ENCODE assay signal across 18 cellular contexts in the genomic region with DNA sequence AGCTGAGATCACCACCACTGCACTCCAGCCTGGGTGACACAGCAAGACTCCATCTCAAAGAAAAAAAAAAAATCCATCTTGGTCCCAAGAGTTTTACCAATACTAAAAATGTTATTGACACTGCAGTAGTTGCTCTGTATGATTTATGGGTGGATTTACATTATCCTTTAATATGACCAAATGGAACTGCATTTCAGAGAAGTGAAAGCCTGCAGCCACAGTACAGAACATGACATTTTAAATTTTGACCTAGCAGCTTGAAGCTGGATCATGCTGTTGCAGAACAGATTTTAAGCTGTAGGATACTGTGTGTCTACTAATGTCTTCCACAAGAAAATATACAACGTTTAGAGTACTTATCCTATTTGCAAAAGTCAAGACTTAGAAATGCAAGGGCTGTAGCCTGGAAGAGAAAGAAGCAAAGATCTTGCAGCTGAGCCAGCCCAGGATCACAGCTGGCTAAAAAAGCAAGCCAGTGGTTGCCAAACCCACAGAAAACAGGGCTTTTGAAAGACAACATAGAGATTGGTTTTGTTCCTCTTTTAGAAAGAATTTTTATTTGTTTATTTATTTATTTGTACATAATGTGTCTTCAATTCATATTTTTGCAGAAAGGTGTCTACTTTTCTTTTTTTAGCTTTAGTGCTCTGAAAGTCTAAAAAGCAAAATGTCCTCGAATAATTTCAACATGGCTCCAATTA. TPM values are rescaled to one million over a fixed set of nuclear protein-coding genes. Genes with fewer than 3 reads are reported as not detected.
DNase-seq lines count a peak whose midpoint lies in the region; ATAC-seq and TF ChIP-seq lines count a peak whose summit lies in the region.
"Had no signal": no experiment of that assay in that cellular context is flagged by ENCODE, and none has a peak within 500 bp of the region (broad histone marks: within the 10 kb centered on the region; RNA-seq: fewer than 3 reads in every experiment).

No MANE protein-coding gene starts in this region.

- H3K36me3 ChIP-seq in osteoblast (ENCODE audit: insufficient read depth, low read length): no peaks in the 10 kb centered on the region
- H3K36me3 ChIP-seq in OCI-LY7 (ENCODE audit: insufficient read depth, low read length): no peaks in the 10 kb centered on the region
- H3K36me3 ChIP-seq: vagina had no signal

- no peak overlapping the region for H2AFZ ChIP-seq in osteoblast (ENCODE audit: low read length)
- H2AFZ ChIP-seq in OCI-LY7 (ENCODE audit: low read length): no peak overlapping the region

- no peaks in the 10 kb centered on the region for H3K27me3 Mint-ChIP-seq in activated B cell treated with CpG ODN at 0.5 μM for 24 hours
- H3K27me3 Mint-ChIP-seq in activated T-helper 17 cell treated with anti-CD3 and anti-CD28 coated beads, Interleukin-2, amount 50 U/mL, for 72 hours: peaks cover 24% of the 10 kb centered on the region

- intact Hi-C loops in activated B cell treated with CpG ODN at 0.5 μM for 24 hours (cut with micrococcal nuclease) (no loop called here), OCI-LY7 (cut with micrococcal nuclease; ENCODE audit: unreplicated experiment) (no loop called here)

- H3K4me3 ChIP-seq in osteoblast (ENCODE audit: insufficient read depth, low read length) (no peak overlapping the region), OCI-LY7 (ENCODE audit: low read depth, low read length, poor library complexity, severe bottlenecking) (no peak overlapping the region)
- H3K4me3 ChIP-seq: vagina had no signal

- H3K4me3 Mint-ChIP-seq in activated B cell treated with CpG ODN at 0.5 μM for 24 hours: no peak overlapping the region
- H3K4me3 Mint-ChIP-seq in activated T-helper 17 cell treated with anti-CD3 and anti-CD28 coated beads, Interleukin-2, amount 50 U/mL, for 72 hours: no peak overlapping the region
- H3K4me3 Mint-ChIP-seq: central memory CD8-positive, alpha-beta T cell; natural killer cell; stimulated activated naive CD8-positive, alpha-beta T cell treated with anti-CD3 and anti-CD28 coated beads, Interleukin-15, Interleukin-2, amounts not matched to agents 100 ng/mL and 50 ng/mL, for 24 hours had no signal

- ATAC-seq in GM19395 (IDR thresholded peaks at IDR 0.05; ENCODE audit: unreplicated experiment): peak; percentile 43
- peak; percentile 43 for ATAC-seq in HG02938 (IDR thresholded peaks at IDR 0.05; ENCODE audit: unreplicated experiment)
- ATAC-seq in activated B cell treated with CpG ODN at 0.5 μM for 24 hours (ENCODE audit: low read depth): no peak
- no peak for ATAC-seq in activated T-helper 17 cell treated with anti-CD3 and anti-CD28 coated beads, Interleukin-2, amount 50 U/mL, for 72 hours (replicated peaks)
- ATAC-seq: activated CD4-positive, CD25-positive, alpha-beta regulatory T cell treated with anti-CD3 and anti-CD28 coated beads, Interleukin-2, amount 50 U/mL, for 24 hours; activated naive CD4-positive, alpha-beta T cell treated with anti-CD3 and anti-CD28 coated beads, Interleukin-2, amount 50 U/mL, for 72 hours; natural killer cell had no signal

- H3K27ac ChIP-seq in osteoblast (ENCODE audit: low read depth, low read length) (no peak overlapping the region), OCI-LY7 (ENCODE audit: low read depth, low read length, poor library complexity, severe bottlenecking) (no peak overlapping the region)
- H3K27ac ChIP-seq: vagina had no signal

- no TSS peak for BruUV-seq in OCI-LY7 (replicated peaks; lab: Mats Ljungman, UMichigan)

- H3K79me2 ChIP-seq in osteoblast (ENCODE audit: insufficient read depth, low read length): no peaks in the 10 kb centered on the region
- H3K79me2 ChIP-seq in OCI-LY7 (ENCODE audit: insufficient read depth, low read depth, low read length): no peaks in the 10 kb centered on the region

- H3K36me3 Mint-ChIP-seq in activated B cell treated with CpG ODN at 0.5 μM for 24 hours (ENCODE audit: low read depth): peaks cover 36% of the 10 kb centered on the region
- no peaks in the 10 kb centered on the region for H3K36me3 Mint-ChIP-seq in activated T-helper 17 cell treated with anti-CD3 and anti-CD28 coated beads, Interleukin-2, amount 50 U/mL, for 72 hours (ENCODE audit: low read depth)
- H3K36me3 Mint-ChIP-seq: natural killer cell had no signal

- no peaks in the 10 kb centered on the region for H3K9me2 ChIP-seq in OCI-LY7 (ENCODE audit: insufficient read depth, low read length)

- H3K4me1 Mint-ChIP-seq in activated B cell treated with CpG ODN at 0.5 μM for 24 hours: peaks cover 50% of the 10 kb centered on the region
- H3K4me1 Mint-ChIP-seq in activated T-helper 17 cell treated with anti-CD3 and anti-CD28 coated beads, Interleukin-2, amount 50 U/mL, for 72 hours: no peaks in the 10 kb centered on the region
- H3K4me1 Mint-ChIP-seq: central memory CD8-positive, alpha-beta T cell; natural killer cell had no signal

- no peaks in the 10 kb centered on the region for H3K27me3 ChIP-seq in osteoblast (ENCODE audit: insufficient read depth, low read length)
- H3K27me3 ChIP-seq: vagina had no signal

- H3K9me3 ChIP-seq in osteoblast (ENCODE audit: low read depth, low read length) (no peaks in the 10 kb centered on the region), OCI-LY7 (ENCODE audit: low read length) (no peaks in the 10 kb centered on the region)
- H3K9me3 ChIP-seq: vagina had no signal

- DNase-seq in activated B cell treated with CpG ODN at 0.5 μM for 24 hours: no peak
- DNase-seq in osteoblast (ENCODE audit: insufficient read length, low spot score, missing footprints): peak; percentile 8
- DNase-seq in stimulated activated naive CD4-positive, alpha-beta T cell (lab: John Stamatoyannopoulos, UW): no peak
- no peak for DNase-seq in OCI-LY7 (ENCODE audit: low spot score)
- DNase-seq: natural killer cell, NCI-H146, retina had no signal

- peak overlapping the region; percentile 27 for H3K27ac Mint-ChIP-seq in activated B cell treated with CpG ODN at 0.5 μM for 24 hours
- H3K27ac Mint-ChIP-seq in activated T-helper 17 cell treated with anti-CD3 and anti-CD28 coated beads, Interleukin-2, amount 50 U/mL, for 72 hours: no peak overlapping the region
- H3K27ac Mint-ChIP-seq: activated naive CD4-positive, alpha-beta T cell treated with anti-CD3 and anti-CD28 coated beads, Interleukin-2, amount 50 U/mL, for 72 hours; natural killer cell; stimulated activated naive CD8-positive, alpha-beta T cell treated with anti-CD3 and anti-CD28 coated beads, Interleukin-15, Interleukin-2, amounts not matched to agents 100 ng/mL and 50 ng/mL, for 24 hours had no signal

- H3K4me1 ChIP-seq in osteoblast (ENCODE audit: insufficient read depth, low read length) (peaks cover 7% of the 10 kb centered on the region), OCI-LY7 (ENCODE audit: insufficient read depth, low read length, poor library complexity, severe bottlenecking) (no peaks in the 10 kb centered on the region)

- H3K4me2 ChIP-seq in osteoblast (ENCODE audit: insufficient read depth, low read length): no peak overlapping the region
- no peak overlapping the region for H3K4me2 ChIP-seq in OCI-LY7 (ENCODE audit: low read length)

- no peaks in the 10 kb centered on the region for H3K9me3 Mint-ChIP-seq in activated B cell treated with CpG ODN at 0.5 μM for 24 hours
- no peaks in the 10 kb centered on the region for H3K9me3 Mint-ChIP-seq in activated T-helper 17 cell treated with anti-CD3 and anti-CD28 coated beads, Interleukin-2, amount 50 U/mL, for 72 hours
- H3K9me3 Mint-ChIP-seq: central memory CD8-positive, alpha-beta T cell; natural killer cell had no signal

- CTCF ChIA-PET in activated B cell treated with CpG ODN at 0.5 μM for 24 hours (lab: Charles Lee) (no interaction called here), OCI-LY7 (lab: Charles Lee; ENCODE audit: unreplicated experiment) (no interaction called here)

- H4K20me1 ChIP-seq in osteoblast (ENCODE audit: insufficient read depth, low read length) (no peaks in the 10 kb centered on the region), OCI-LY7 (ENCODE audit: insufficient read depth, low read length) (no peaks in the 10 kb centered on the region)

- TF ChIP-seq CTCF in activated B cell treated with CpG ODN at 0.5 μM for 24 hours (IDR thresholded peaks at IDR 0.05): no peak
- TF ChIP-seq CTCF in osteoblast (IDR thresholded peaks at IDR 0.05; ENCODE audit: extremely low read depth, low read depth, low read length): no peak
- no peak for TF ChIP-seq CTCF in OCI-LY7 (conservative IDR thresholded peaks at IDR 0.05; ENCODE audit: low read length)

- POLR2A ChIA-PET in activated B cell treated with CpG ODN at 0.5 μM for 24 hours (lab: Charles Lee) (interaction anchor here (0.6 kb wide), 1 partner anchor 165 kb away, joined by 3 read pairs; no protein-coding TSS in a partner anchor), OCI-LY7 (lab: Charles Lee) (interaction anchor here (0.6 to 1.6 kb wide), 3 partner anchors 9 to 1124 kb away, joined by 3 to 5 read pairs (median 5); no protein-coding TSS in a partner anchor)

RNA-seq across cellular contexts. Expression of a gene that starts 55.2 kb away (rescaled TPM):
- 4.9 and 6.7 TPM in 2 replicates for total RNA-seq in activated B cell treated with CpG ODN at 0.5 μM for 24 hours
- total RNA-seq in osteoblast: under 0.01 and 0.29 TPM in 2 replicates
- total RNA-seq in activated T-helper 17 cell treated with anti-CD3 and anti-CD28 coated beads, Interleukin-2, amount 50 U/mL, for 72 hours: not detected
- total RNA-seq in OCI-LY7 (2014; rRNA removed; shearing (Covaris generic)): not detected in 2 replicates
- not detected in 2 replicates for total RNA-seq in OCI-LY7 (2022)
- total RNA-seq: activated naive CD4-positive, alpha-beta T cell treated with anti-CD3 and anti-CD28 coated beads, Interleukin-2, amount 50 U/mL, for 72 hours; endothelial cell of umbilical vein; natural killer cell; NCI-H460; RPMI7951 had no signal

Comparison
In these comparisons a context has a peak if more than half of its experiments do, and no peak if none do; other contexts are left out.
1. ATAC-seq: peak in GM19395 (single experiment) and HG02938 (single experiment); none in activated B cell treated with CpG ODN at 0.5 μM for 24 hours (single experiment) and activated T-helper 17 cell treated with anti-CD3 and anti-CD28 coated beads, Interleukin-2, amount 50 U/mL, for 72 hours (single experiment).